Comparison of ENCODE assay signal across 20 cellular contexts in genomic region chr21:42398414-42399030, GRCh38. TPM values are rescaled to one million over a fixed set of nuclear protein-coding genes. Genes with fewer than 3 reads are reported as not detected.
A peak's percentile ranks its signal among the peaks of the same experiment; 100 is the strongest.
DNase-seq lines count a peak whose midpoint lies in the region; ATAC-seq and TF ChIP-seq lines count a peak whose summit lies in the region.
"Had no signal": no experiment of that assay in that cellular context is flagged by ENCODE, and none has a peak within 500 bp of the region (broad histone marks: within the 10 kb centered on the region; RNA-seq: fewer than 3 reads in every experiment).

No MANE protein-coding gene starts in this region.

- DNase-seq in NCI-H748 (lab: John Stamatoyannopoulos, UW; ENCODE audit: unreplicated experiment) = peak; percentile 7
- DNase-seq in NCI-H748 treated with DMSO at 0.1 percent for 48 hours (lab: John Stamatoyannopoulos, UW) = no peak
- DNase-seq in CD4-positive, CD25-positive, alpha-beta regulatory T cell = no peak
- DNase-seq in SK-N-MC (ENCODE audit: low read depth, low spot score) = no peak
- DNase-seq in glutamatergic neuron = peak; percentile 59
- DNase-seq in NCI-H345 (lab: John Stamatoyannopoulos, UW) = no peak
- DNase-seq: amniotic stem cell, endodermal cell, GF-D8, kidney glomerular epithelial cell, NCI-H2081 treated with DMSO at 0.1 percent for 48 hours, occipital lobe, SIG-M5, sigmoid colon, transverse colon had no signal

- ATAC-seq in CD4-positive, CD25-positive, alpha-beta regulatory T cell (ENCODE audit: low read depth in 2 of 2) = no peak
- ATAC-seq in HG03469 (IDR thresholded peaks at IDR 0.05; ENCODE audit: unreplicated experiment) (no peak), HG03025 (IDR thresholded peaks at IDR 0.05; ENCODE audit: low FRiP score, unreplicated experiment) (no peak)
- ATAC-seq: A549 had no signal

- TF ChIP-seq CTCF in glutamatergic neuron (IDR thresholded peaks at IDR 0.05; ENCODE audit: partially characterized antibody, unreplicated experiment) = no peak

- no peak overlapping the region for H3K9ac ChIP-seq in SK-N-MC (ENCODE audit: insufficient read length)

- H3K4me3 Mint-ChIP-seq in CD4-positive, CD25-positive, alpha-beta regulatory T cell = peak overlapping the region in 3 of 4 donors; percentile 1 to 46 (median 15)
- peak overlapping the region; percentile 72 for H3K4me3 Mint-ChIP-seq in glutamatergic neuron (ENCODE audit: unreplicated experiment)
- H3K4me3 Mint-ChIP-seq: endodermal cell had no signal

- no peak overlapping the region for H3K4me3 ChIP-seq in CD4-positive, CD25-positive, alpha-beta regulatory T cell (ENCODE audit: low read depth, low read length)
- peak overlapping the region; percentile 22; the same call in 1 of the 2 replicates for H3K4me3 ChIP-seq in SK-N-MC
- H3K4me3 ChIP-seq: A549, HAP-1, hepatocyte, sigmoid colon, transverse colon had no signal

- peaks cover 0 to 7% (median 0%) of the 10 kb centered on the region in 7 donors for H3K9me3 Mint-ChIP-seq in CD4-positive, CD25-positive, alpha-beta regulatory T cell
- H3K9me3 Mint-ChIP-seq in glutamatergic neuron (ENCODE audit: unreplicated experiment) = peaks cover 17% of the 10 kb centered on the region
- H3K9me3 Mint-ChIP-seq: endodermal cell had no signal

- H3K27ac Mint-ChIP-seq in CD4-positive, CD25-positive, alpha-beta regulatory T cell = peak overlapping the region; percentile 42 to 89 (median 80)
- peak overlapping the region; percentile 96 for H3K27ac Mint-ChIP-seq in glutamatergic neuron (ENCODE audit: unreplicated experiment)
- H3K27ac Mint-ChIP-seq: endodermal cell had no signal

- H3K27me3 Mint-ChIP-seq in CD4-positive, CD25-positive, alpha-beta regulatory T cell = no peaks in the 10 kb centered on the region
- H3K27me3 Mint-ChIP-seq in glutamatergic neuron (ENCODE audit: unreplicated experiment) = peaks cover 11% of the 10 kb centered on the region

- peaks cover 56% of the 10 kb centered on the region for H3K4me1 ChIP-seq in CD4-positive, CD25-positive, alpha-beta regulatory T cell (ENCODE audit: control insufficient read depth, insufficient read depth, low read length, poor library complexity, severe bottlenecking)
- H3K4me1 ChIP-seq: A549, HAP-1, sigmoid colon, transverse colon had no signal

- no peak overlapping the region for H3K27ac ChIP-seq in CD4-positive, CD25-positive, alpha-beta regulatory T cell (ENCODE audit: insufficient read depth, low read length, poor library complexity, severe bottlenecking)
- no peak overlapping the region for H3K27ac ChIP-seq in SK-N-MC
- H3K27ac ChIP-seq: A549, hepatocyte, sigmoid colon, transverse colon had no signal

- no peaks in the 10 kb centered on the region for H3K36me3 Mint-ChIP-seq in CD4-positive, CD25-positive, alpha-beta regulatory T cell
- H3K36me3 Mint-ChIP-seq in glutamatergic neuron (ENCODE audit: unreplicated experiment) = peaks cover 8% of the 10 kb centered on the region

- no peaks in the 10 kb centered on the region for H3K27me3 ChIP-seq in CD4-positive, CD25-positive, alpha-beta regulatory T cell (ENCODE audit: control insufficient read depth, insufficient read depth, low read length)
- H3K27me3 ChIP-seq: hepatocyte, sigmoid colon, transverse colon had no signal

- H3K36me3 ChIP-seq in CD4-positive, CD25-positive, alpha-beta regulatory T cell (ENCODE audit: control insufficient read depth, insufficient read depth, low read length) = no peaks in the 10 kb centered on the region
- no peaks in the 10 kb centered on the region for H3K36me3 ChIP-seq in SK-N-MC (ENCODE audit: insufficient read depth, low read length)
- H3K36me3 ChIP-seq: HAP-1, sigmoid colon, transverse colon had no signal

- no peaks in the 10 kb centered on the region for H3K9me3 ChIP-seq in CD4-positive, CD25-positive, alpha-beta regulatory T cell (ENCODE audit: control insufficient read depth in 2 of 2, low read length in 2 of 2)
- H3K9me3 ChIP-seq in SK-N-MC (ENCODE audit: low read depth, low read length) = no peaks in the 10 kb centered on the region
- H3K9me3 ChIP-seq: A549, HAP-1, transverse colon had no signal

- peaks cover 36 to 64% (median 45%) of the 10 kb centered on the region in 4 donors for H3K4me1 Mint-ChIP-seq in CD4-positive, CD25-positive, alpha-beta regulatory T cell
- H3K4me1 Mint-ChIP-seq in glutamatergic neuron (ENCODE audit: low read depth, unreplicated experiment) = peaks cover 45% of the 10 kb centered on the region

RNA-seq across cellular contexts. Expression of gene TMPRSS3, which starts 2.7 kb away (rescaled TPM):
- total RNA-seq in CD4-positive, CD25-positive, alpha-beta regulatory T cell = 4.0 TPM
- 1 to 10 TPM; 1.1 to 2.4 (median 2.2) TPM for polyA plus RNA-seq in CD4-positive, CD25-positive, alpha-beta regulatory T cell
- 0.71 TPM for total RNA-seq in glutamatergic neuron (ENCODE audit: unreplicated experiment)
- total RNA-seq: endodermal cell, occipital lobe had no signal

RNA-seq across cellular contexts. Expression of gene UBASH3A, which starts 5.2 kb away (rescaled TPM):
- total RNA-seq in CD4-positive, CD25-positive, alpha-beta regulatory T cell = 56.0 TPM
- polyA plus RNA-seq in CD4-positive, CD25-positive, alpha-beta regulatory T cell = 10 to 100 TPM; 36.2 to 52.6 (median 44.4) TPM
- not detected for total RNA-seq in glutamatergic neuron (ENCODE audit: unreplicated experiment)
- total RNA-seq: endodermal cell, hepatocyte, occipital lobe, sigmoid colon had no signal
- polyA plus RNA-seq: A549, hepatocyte had no signal

RNA-seq across cellular contexts. Expression of gene TFF1, which starts 32.2 kb away (rescaled TPM):
- not detected for total RNA-seq in CD4-positive, CD25-positive, alpha-beta regulatory T cell
- polyA plus RNA-seq in CD4-positive, CD25-positive, alpha-beta regulatory T cell = not detected
- total RNA-seq in glutamatergic neuron (ENCODE audit: unreplicated experiment) = not detected
- total RNA-seq: occipital lobe had no signal

RNA-seq across cellular contexts. Expression of gene TFF2, which starts 47.7 kb away (rescaled TPM):
- not detected for total RNA-seq in CD4-positive, CD25-positive, alpha-beta regulatory T cell
- polyA plus RNA-seq in CD4-positive, CD25-positive, alpha-beta regulatory T cell = not detected
- not detected for total RNA-seq in glutamatergic neuron (ENCODE audit: unreplicated experiment)
- total RNA-seq: endodermal cell, occipital lobe, sigmoid colon had no signal
- polyA plus RNA-seq: A549 had no signal

Comparison
In these comparisons a context has a peak if more than half of its experiments do, and no peak if none do; other contexts are left out.
1. DNase-seq: peak in NCI-H748 (single experiment) and glutamatergic neuron (single experiment); none in NCI-H748 treated with DMSO at 0.1 percent for 48 hours (single experiment), CD4-positive, CD25-positive, alpha-beta regulatory T cell (0 of 3), SK-N-MC (single experiment) and NCI-H345 (single experiment).
2. RNA of gene UBASH3A, which starts 5.2 kb away (total RNA-seq): 56.0 TPM in CD4-positive, CD25-positive, alpha-beta regulatory T cell (single experiment); not detected in glutamatergic neuron (single experiment); every median in the first group is over 10 times any median in the second.